In the genomic region with DNA sequence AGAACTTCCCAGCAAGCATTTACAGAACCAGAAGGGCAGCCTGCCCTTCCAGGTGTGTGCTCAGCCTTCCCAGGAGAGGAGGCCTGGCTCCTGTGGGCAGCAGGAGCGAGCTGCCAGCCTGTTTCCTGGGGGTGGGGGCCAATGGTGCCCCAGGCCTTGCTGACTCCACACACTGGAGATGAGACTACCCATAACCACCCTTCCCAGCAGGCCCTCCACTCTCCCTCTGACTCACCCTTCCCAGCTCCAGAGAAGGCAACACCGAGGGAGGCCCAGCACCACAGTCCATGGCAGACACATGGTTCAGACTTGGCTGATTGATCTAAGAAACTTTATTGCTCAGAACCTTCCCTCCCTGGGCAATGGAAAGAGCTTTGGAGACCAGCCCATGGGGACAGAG, we compare ENCODE assay signal across 1 cellular context.
A peak's percentile ranks its signal among the peaks of the same experiment; 100 is the strongest.
TF ChIP-seq lines count a peak whose summit lies in the region.

No MANE protein-coding gene starts in this region.

TF ChIP-seq in HepG2, 621 proteins besides CTCF, POLR2A, EP300 and RAD21:
- no peak for TF ChIP-seq MAF1 (CRISPR knock-in tag; IDR thresholded peaks at IDR 0.05; ENCODE audit: borderline replicate concordance)
- no peak for TF ChIP-seq SMAD9 (CRISPR knock-in tag; IDR thresholded peaks at IDR 0.05)
- no peak for TF ChIP-seq PCBP1 (IDR thresholded peaks at IDR 0.05; ENCODE audit: borderline replicate concordance, low read depth, low read length)
- TF ChIP-seq NCOA1 (CRISPR knock-in tag; IDR thresholded peaks at IDR 0.05): no peak
- TF ChIP-seq ELF1 (CRISPR knock-in tag; IDR thresholded peaks at IDR 0.05): no peak
- TF ChIP-seq ARID2 (CRISPR knock-in tag; IDR thresholded peaks at IDR 0.05; ENCODE audit: borderline replicate concordance): no peak
- no peak for TF ChIP-seq ZNF276 (CRISPR knock-in tag; IDR thresholded peaks at IDR 0.05; ENCODE audit: low read depth)
- TF ChIP-seq NR2C2 (CRISPR knock-in tag; IDR thresholded peaks at IDR 0.05; ENCODE audit: borderline replicate concordance): no peak
- TF ChIP-seq, protein P1, sequence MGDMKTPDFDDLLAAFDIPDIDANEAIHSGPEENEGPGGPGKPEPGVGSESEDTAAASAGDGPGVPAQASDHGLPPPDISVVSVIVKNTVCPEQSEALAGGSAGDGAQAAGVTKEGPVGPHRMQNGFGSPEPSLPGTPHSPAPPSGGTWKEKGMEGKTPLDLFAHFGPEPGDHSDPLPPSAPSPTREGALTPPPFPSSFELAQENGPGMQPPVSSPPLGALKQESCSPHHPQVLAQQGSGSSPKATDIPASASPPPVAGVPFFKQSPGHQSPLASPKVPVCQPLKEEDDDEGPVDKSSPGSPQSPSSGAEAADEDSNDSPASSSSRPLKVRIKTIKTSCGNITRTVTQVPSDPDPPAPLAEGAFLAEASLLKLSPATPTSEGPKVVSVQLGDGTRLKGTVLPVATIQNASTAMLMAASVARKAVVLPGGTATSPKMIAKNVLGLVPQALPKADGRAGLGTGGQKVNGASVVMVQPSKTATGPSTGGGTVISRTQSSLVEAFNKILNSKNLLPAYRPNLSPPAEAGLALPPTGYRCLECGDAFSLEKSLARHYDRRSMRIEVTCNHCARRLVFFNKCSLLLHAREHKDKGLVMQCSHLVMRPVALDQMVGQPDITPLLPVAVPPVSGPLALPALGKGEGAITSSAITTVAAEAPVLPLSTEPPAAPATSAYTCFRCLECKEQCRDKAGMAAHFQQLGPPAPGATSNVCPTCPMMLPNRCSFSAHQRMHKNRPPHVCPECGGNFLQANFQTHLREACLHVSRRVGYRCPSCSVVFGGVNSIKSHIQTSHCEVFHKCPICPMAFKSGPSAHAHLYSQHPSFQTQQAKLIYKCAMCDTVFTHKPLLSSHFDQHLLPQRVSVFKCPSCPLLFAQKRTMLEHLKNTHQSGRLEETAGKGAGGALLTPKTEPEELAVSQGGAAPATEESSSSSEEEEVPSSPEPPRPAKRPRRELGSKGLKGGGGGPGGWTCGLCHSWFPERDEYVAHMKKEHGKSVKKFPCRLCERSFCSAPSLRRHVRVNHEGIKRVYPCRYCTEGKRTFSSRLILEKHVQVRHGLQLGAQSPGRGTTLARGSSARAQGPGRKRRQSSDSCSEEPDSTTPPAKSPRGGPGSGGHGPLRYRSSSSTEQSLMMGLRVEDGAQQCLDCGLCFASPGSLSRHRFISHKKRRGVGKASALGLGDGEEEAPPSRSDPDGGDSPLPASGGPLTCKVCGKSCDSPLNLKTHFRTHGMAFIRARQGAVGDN (CRISPR knock-in tag; IDR thresholded peaks at IDR 0.05): peak; percentile 28; the same call in 1 of the 2 replicates
- no peak for TF ChIP-seq SETDB1 (CRISPR knock-in tag; IDR thresholded peaks at IDR 0.05; ENCODE audit: borderline replicate concordance)
- TF ChIP-seq PAF1 (CRISPR knock-in tag; IDR thresholded peaks at IDR 0.05): 0 out of 2 replicates have a peak, but pooled peaks have one; percentile 46
- TF ChIP-seq, protein P2, sequence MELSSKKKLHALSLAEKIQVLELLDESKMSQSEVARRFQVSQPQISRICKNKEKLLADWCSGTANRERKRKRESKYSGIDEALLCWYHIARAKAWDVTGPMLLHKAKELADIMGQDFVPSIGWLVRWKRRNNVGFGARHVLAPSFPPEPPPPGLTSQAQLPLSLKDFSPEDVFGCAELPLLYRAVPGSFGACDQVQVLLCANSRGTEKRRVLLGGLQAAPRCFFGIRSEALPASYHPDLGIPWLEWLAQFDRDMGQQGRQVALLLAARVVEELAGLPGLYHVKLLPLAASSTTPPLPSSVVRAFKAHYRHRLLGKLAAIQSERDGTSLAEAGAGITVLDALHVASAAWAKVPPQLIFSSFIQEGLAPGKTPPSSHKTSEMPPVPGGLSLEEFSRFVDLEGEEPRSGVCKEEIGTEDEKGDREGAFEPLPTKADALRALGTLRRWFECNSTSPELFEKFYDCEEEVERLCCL (CRISPR knock-in tag; IDR thresholded peaks at IDR 0.05; ENCODE audit: borderline replicate concordance): no peak
- TF ChIP-seq STAG1 (CRISPR knock-in tag; IDR thresholded peaks at IDR 0.05): no peak
- TF ChIP-seq, protein P3, sequence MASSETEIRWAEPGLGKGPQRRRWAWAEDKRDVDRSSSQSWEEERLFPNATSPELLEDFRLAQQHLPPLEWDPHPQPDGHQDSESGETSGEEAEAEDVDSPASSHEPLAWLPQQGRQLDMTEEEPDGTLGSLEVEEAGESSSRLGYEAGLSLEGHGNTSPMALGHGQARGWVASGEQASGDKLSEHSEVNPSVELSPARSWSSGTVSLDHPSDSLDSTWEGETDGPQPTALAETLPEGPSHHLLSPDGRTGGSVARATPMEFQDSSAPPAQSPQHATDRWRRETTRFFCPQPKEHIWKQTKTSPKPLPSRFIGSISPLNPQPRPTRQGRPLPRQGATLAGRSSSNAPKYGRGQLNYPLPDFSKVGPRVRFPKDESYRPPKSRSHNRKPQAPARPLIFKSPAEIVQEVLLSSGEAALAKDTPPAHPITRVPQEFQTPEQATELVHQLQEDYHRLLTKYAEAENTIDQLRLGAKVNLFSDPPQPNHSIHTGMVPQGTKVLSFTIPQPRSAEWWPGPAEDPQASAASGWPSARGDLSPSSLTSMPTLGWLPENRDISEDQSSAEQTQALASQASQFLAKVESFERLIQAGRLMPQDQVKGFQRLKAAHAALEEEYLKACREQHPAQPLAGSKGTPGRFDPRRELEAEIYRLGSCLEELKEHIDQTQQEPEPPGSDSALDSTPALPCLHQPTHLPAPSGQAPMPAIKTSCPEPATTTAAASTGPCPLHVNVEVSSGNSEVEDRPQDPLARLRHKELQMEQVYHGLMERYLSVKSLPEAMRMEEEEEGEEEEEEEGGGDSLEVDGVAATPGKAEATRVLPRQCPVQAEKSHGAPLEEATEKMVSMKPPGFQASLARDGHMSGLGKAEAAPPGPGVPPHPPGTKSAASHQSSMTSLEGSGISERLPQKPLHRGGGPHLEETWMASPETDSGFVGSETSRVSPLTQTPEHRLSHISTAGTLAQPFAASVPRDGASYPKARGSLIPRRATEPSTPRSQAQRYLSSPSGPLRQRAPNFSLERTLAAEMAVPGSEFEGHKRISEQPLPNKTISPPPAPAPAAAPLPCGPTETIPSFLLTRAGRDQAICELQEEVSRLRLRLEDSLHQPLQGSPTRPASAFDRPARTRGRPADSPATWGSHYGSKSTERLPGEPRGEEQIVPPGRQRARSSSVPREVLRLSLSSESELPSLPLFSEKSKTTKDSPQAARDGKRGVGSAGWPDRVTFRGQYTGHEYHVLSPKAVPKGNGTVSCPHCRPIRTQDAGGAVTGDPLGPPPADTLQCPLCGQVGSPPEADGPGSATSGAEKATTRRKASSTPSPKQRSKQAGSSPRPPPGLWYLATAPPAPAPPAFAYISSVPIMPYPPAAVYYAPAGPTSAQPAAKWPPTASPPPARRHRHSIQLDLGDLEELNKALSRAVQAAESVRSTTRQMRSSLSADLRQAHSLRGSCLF (CRISPR knock-in tag; IDR thresholded peaks at IDR 0.05; ENCODE audit: borderline replicate concordance): no peak
